Comparison of ENCODE assay signal across 8 cellular contexts in the genomic region with DNA sequence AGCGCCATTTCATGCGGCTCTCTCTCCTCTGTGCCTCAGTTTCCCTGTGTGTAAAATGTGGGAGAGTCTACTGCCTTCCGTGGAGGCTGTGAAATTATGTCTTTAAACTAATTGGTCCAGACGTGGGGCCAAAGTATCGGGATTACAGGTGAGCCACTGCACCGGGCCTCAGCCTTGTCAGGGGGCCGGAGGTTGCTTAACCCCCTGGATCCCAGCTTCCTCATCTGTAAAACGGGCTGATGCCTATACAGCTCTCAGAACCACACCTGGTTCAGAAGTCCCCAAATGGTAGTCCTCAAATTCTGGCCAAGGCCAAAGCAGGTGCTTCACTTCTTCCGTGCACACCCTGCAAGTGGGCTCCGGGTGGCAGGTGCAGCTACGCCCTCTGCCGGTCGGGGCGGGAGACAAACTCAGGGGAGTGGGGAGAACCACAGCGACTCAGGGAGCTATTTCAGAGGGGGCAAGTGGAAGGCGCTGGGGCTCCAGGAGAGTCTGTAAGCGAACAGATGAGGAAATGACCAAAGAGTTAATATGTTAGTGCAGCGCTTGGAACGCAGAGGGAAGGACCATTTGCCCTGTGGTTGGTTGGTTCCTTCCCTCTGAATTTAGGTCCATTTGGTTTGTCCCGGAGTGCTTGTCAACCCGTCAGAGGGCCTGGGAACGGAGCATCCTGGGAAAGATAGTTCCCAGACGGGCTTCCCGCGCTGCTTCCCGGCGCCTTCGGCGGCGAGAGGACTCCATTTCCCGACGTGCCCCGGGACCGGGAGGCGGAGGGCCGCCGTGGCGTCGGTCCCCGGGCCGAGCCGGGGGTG. TPM values are rescaled to one million over a fixed set of nuclear protein-coding genes. Genes with fewer than 3 reads are reported as not detected.
DNase-seq lines count a peak whose midpoint lies in the region; ATAC-seq and TF ChIP-seq lines count a peak whose summit lies in the region.

A gene (plus strand): TSS at position 812 of the 812 bp plus-strand sequence. CDS start 135 bp downstream, outside the sequence.

- peaks cover 9% of the 10 kb centered on the region for H3K4me1 ChIP-seq in prostate gland (replicated peaks)

- no peaks in the 10 kb centered on the region for H3K36me3 ChIP-seq in prostate gland

- intact Hi-C loops in left ventricle myocardium superior (cut with micrococcal nuclease) (no loop called here), prostate gland (cut with DNase I) (no loop called here)

- H3K9me3 ChIP-seq in prostate gland = no peaks in the 10 kb centered on the region

- in situ Hi-C loops in GM13976 (cut with MboI; ENCODE audit: low sequenced_read_pairs, unreplicated experiment) = no loop called here

- 9% methylated on average over 40 of the region's 42 CpGs for WGBS in prostate gland

- ATAC-seq in HG02885 (IDR thresholded peaks at IDR 0.05; ENCODE audit: poor library complexity, unreplicated experiment) = peak; percentile 75
- ATAC-seq in left ventricle myocardium superior = peak; percentile 97

- H3K27ac ChIP-seq in prostate gland = peak within 1 kb of the TSS; percentile 86 to 92

- H3K27me3 ChIP-seq in prostate gland (replicated peaks; ENCODE audit: insufficient read depth) = no peaks in the 10 kb centered on the region

- TF ChIP-seq POLR2A in prostate gland (IDR thresholded peaks at IDR 0.05) = no peak

- H3K4me3 ChIP-seq in prostate gland = peak within 1 kb of the TSS; percentile 98 to 100

- DNase-seq in GM13976 (ENCODE audit: low spot score) (peak; percentile 93), NCI-H1694 (lab: John Stamatoyannopoulos, UW) (peak; percentile 84), T-helper 2 cell (peak; percentile 78 to 99 (median 89)), amygdala (lab: John Stamatoyannopoulos, UW) (peak; percentile 42 to 97 (median 92)), left ventricle myocardium superior (peak; percentile 95), prostate gland (ENCODE audit: low spot score) (peak; percentile 94), ureter (ENCODE audit: low spot score) (peak; percentile 96)

- peak; percentile 98 for TF ChIP-seq CTCF in GM13976 (IDR thresholded peaks at IDR 0.05; ENCODE audit: borderline replicate concordance, control extremely low read depth, extremely low read depth, insufficient read depth, missing control alignments)
- peak; percentile 82 to 95 (median 88) for TF ChIP-seq CTCF in prostate gland (IDR thresholded peaks at IDR 0.05)

RNA-seq across cellular contexts. Expression of the gene that starts here (rescaled TPM):
- total RNA-seq in left ventricle myocardium superior = 31.6 TPM
- total RNA-seq in prostate gland = 100 to 1,000 TPM in 1 of 2 donors, 10 to 100 TPM in 1; 59.6 to 101 TPM
- 104 TPM for total RNA-seq in ureter

Comparison
In these comparisons a context has a peak if more than half of its experiments do, and no peak if none do; other contexts are left out.
1. Peak in every context shown above with its lines: DNase-seq, ATAC-seq, H3K4me3 ChIP-seq and H3K27ac ChIP-seq.